ENCODE assay signal across 18 cellular contexts in the genomic region with DNA sequence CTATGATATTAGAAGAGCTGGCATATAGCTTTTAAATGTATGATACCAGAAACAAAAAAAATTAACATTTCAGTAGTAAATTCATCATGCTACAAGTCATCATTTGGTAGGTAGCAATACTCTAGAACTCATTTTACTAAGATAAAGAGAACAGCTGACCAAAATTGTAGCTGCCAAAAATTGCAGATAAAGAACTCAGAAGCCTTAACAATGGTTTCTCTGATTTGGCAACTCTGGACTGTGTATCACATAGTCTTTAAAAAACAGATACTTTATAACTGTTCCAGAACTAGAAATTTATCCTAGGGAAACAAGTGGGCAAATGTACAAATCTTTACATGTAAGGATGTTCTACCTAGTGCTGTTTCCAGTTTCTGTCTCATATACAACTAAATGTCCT. TPM values are rescaled to one million over a fixed set of nuclear protein-coding genes. Genes with fewer than 3 reads are reported as not detected.
A peak's percentile ranks its signal among the peaks of the same experiment; 100 is the strongest.
DNase-seq lines count a peak whose midpoint lies in the region; ATAC-seq and TF ChIP-seq lines count a peak whose summit lies in the region.
"Had no signal": no experiment of that assay in that cellular context is flagged by ENCODE, and none has a peak within 500 bp of the region (broad histone marks: within the 10 kb centered on the region; RNA-seq: fewer than 3 reads in every experiment).

No MANE protein-coding gene starts in this region.

- H3K36me3 ChIP-seq in cardiac muscle cell (peaks cover 61% of the 10 kb centered on the region), left ventricle myocardium inferior (peaks cover 66% of the 10 kb centered on the region), testis (ENCODE audit: low read depth, missing control alignments) (no peaks in the 10 kb centered on the region)

- POLR2A ChIA-PET in activated CD8-positive, alpha-beta T cell treated with anti-CD3 and anti-CD28 coated beads for 36 hours (lab: Charles Lee): no interaction called here
- POLR2A ChIA-PET in activated CD8-positive, alpha-beta T cell treated with anti-CD3 and anti-CD28 coated beads, Interleukin-2, amount 10 ng/mL, durations not matched to agents 7 days and 5 days (lab: Charles Lee): no interaction called here

- peaks cover 3% of the 10 kb centered on the region for H3K4me1 ChIP-seq in cardiac muscle cell (ENCODE audit: low read depth)
- H3K4me1 ChIP-seq in left ventricle myocardium inferior: peaks cover 31% of the 10 kb centered on the region
- H3K4me1 ChIP-seq in testis: peaks cover 17% of the 10 kb centered on the region
- H3K4me1 ChIP-seq: A549 had no signal

- H3K9me3 Mint-ChIP-seq in activated CD8-positive, alpha-beta T cell treated with anti-CD3 and anti-CD28 coated beads for 36 hours: no peaks in the 10 kb centered on the region
- no peaks in the 10 kb centered on the region for H3K9me3 Mint-ChIP-seq in activated CD8-positive, alpha-beta T cell treated with anti-CD3 and anti-CD28 coated beads, Interleukin-2, amount 10 ng/mL, durations not matched to agents 7 days and 5 days (ENCODE audit: insufficient read depth)
- H3K9me3 Mint-ChIP-seq: CD14-positive monocyte; CD4-positive, alpha-beta memory T cell had no signal

- no peaks in the 10 kb centered on the region for H3K27me3 Mint-ChIP-seq in activated CD8-positive, alpha-beta T cell treated with anti-CD3 and anti-CD28 coated beads for 36 hours
- no peaks in the 10 kb centered on the region for H3K27me3 Mint-ChIP-seq in activated CD8-positive, alpha-beta T cell treated with anti-CD3 and anti-CD28 coated beads, Interleukin-2, amount 10 ng/mL, durations not matched to agents 7 days and 5 days (ENCODE audit: low read depth)
- H3K27me3 Mint-ChIP-seq: CD4-positive, alpha-beta memory T cell had no signal

- no peaks in the 10 kb centered on the region for H3K4me1 Mint-ChIP-seq in activated CD8-positive, alpha-beta T cell treated with anti-CD3 and anti-CD28 coated beads for 36 hours (ENCODE audit: low read depth)
- H3K4me1 Mint-ChIP-seq in activated CD8-positive, alpha-beta T cell treated with anti-CD3 and anti-CD28 coated beads, Interleukin-2, amount 10 ng/mL, durations not matched to agents 7 days and 5 days (ENCODE audit: low read depth): peaks cover 3% of the 10 kb centered on the region

- CTCF ChIA-PET in activated CD8-positive, alpha-beta T cell treated with anti-CD3 and anti-CD28 coated beads for 36 hours (lab: Charles Lee): interaction anchor here (1.9 to 2.0 kb wide), 2 partner anchors 10 to 180 kb away, joined by 7 read pairs; no protein-coding TSS in a partner anchor
- CTCF ChIA-PET in activated CD8-positive, alpha-beta T cell treated with anti-CD3 and anti-CD28 coated beads, Interleukin-2, amount 10 ng/mL, durations not matched to agents 7 days and 5 days (lab: Charles Lee): interaction anchor here (1.2 kb wide), 1 partner anchor 79 kb away, joined by 4 read pairs; no protein-coding TSS in a partner anchor

- intact Hi-C loops in activated CD8-positive, alpha-beta T cell treated with anti-CD3 and anti-CD28 coated beads for 36 hours (cut with micrococcal nuclease): no loop called here
- intact Hi-C loops in left ventricle myocardium inferior (cut with micrococcal nuclease): no loop called here
- intact Hi-C loops in testis (cut with DNase I; ENCODE audit: low total_unique reads): no loop called here

- no peaks in the 10 kb centered on the region for H3K9me3 ChIP-seq in cardiac muscle cell (ENCODE audit: low read depth)
- no peaks in the 10 kb centered on the region for H3K9me3 ChIP-seq in left ventricle myocardium inferior (replicated peaks)
- no peaks in the 10 kb centered on the region for H3K9me3 ChIP-seq in testis
- H3K9me3 ChIP-seq: A549, BLaER1, HAP-1 had no signal

- peaks cover 35% of the 10 kb centered on the region for H3K36me3 Mint-ChIP-seq in activated CD8-positive, alpha-beta T cell treated with anti-CD3 and anti-CD28 coated beads for 36 hours (ENCODE audit: low read depth)
- H3K36me3 Mint-ChIP-seq in activated CD8-positive, alpha-beta T cell treated with anti-CD3 and anti-CD28 coated beads, Interleukin-2, amount 10 ng/mL, durations not matched to agents 7 days and 5 days (ENCODE audit: low read depth): peaks cover 40% of the 10 kb centered on the region

- TF ChIP-seq CTCF in activated CD8-positive, alpha-beta T cell treated with anti-CD3 and anti-CD28 coated beads for 36 hours (IDR thresholded peaks at IDR 0.05): no peak
- TF ChIP-seq CTCF in cardiac muscle cell (IDR thresholded peaks at IDR 0.05; ENCODE audit: low read depth, low read length): no peak
- no peak for TF ChIP-seq CTCF in left ventricle myocardium inferior (IDR thresholded peaks at IDR 0.05; ENCODE audit: borderline replicate concordance)
- no peak for TF ChIP-seq CTCF in fibroblast of the aortic adventitia (IDR thresholded peaks at IDR 0.05; ENCODE audit: insufficient read depth, low read length)
- TF ChIP-seq CTCF in testis (IDR thresholded peaks at IDR 0.05): no peak

- TF ChIP-seq POLR2A in testis (IDR thresholded peaks at IDR 0.05): no peak

- H3K4me3 Mint-ChIP-seq in activated CD8-positive, alpha-beta T cell treated with anti-CD3 and anti-CD28 coated beads for 36 hours: no peak overlapping the region
- no peak overlapping the region for H3K4me3 Mint-ChIP-seq in activated CD8-positive, alpha-beta T cell treated with anti-CD3 and anti-CD28 coated beads, Interleukin-2, amount 10 ng/mL, durations not matched to agents 7 days and 5 days
- H3K4me3 Mint-ChIP-seq: CD14-positive monocyte had no signal

- peak overlapping the region; percentile 25 for H3K27ac ChIP-seq in cardiac muscle cell
- no peak overlapping the region for H3K27ac ChIP-seq in left ventricle myocardium inferior (replicated peaks)
- H3K27ac ChIP-seq in testis: peak overlapping the region; percentile 41 to 65
- H3K27ac ChIP-seq: 22Rv1, A549, BLaER1, GM23248 had no signal

- no peak overlapping the region for H3K4me3 ChIP-seq in cardiac muscle cell
- no peak overlapping the region for H3K4me3 ChIP-seq in left ventricle myocardium inferior
- no peak overlapping the region for H3K4me3 ChIP-seq in fibroblast of the aortic adventitia (ENCODE audit: low read depth, low read length)
- H3K4me3 ChIP-seq in testis: no peak overlapping the region
- H3K4me3 ChIP-seq: A549, BLaER1, GM23248, HAP-1 had no signal

- no peaks in the 10 kb centered on the region for H3K27me3 ChIP-seq in cardiac muscle cell
- no peaks in the 10 kb centered on the region for H3K27me3 ChIP-seq in left ventricle myocardium inferior (ENCODE audit: low read depth)
- H3K27me3 ChIP-seq in testis: no peaks in the 10 kb centered on the region
- H3K27me3 ChIP-seq: BLaER1 had no signal

- no peak for ATAC-seq in activated CD8-positive, alpha-beta T cell treated with anti-CD3 and anti-CD28 coated beads for 36 hours
- ATAC-seq in activated CD8-positive, alpha-beta T cell treated with anti-CD3 and anti-CD28 coated beads, Interleukin-2, amount 10 ng/mL, durations not matched to agents 7 days and 5 days: no peak
- ATAC-seq in GM18502 (IDR thresholded peaks at IDR 0.05; ENCODE audit: poor library complexity, unreplicated experiment) (no peak), GM18498 (IDR thresholded peaks at IDR 0.05; ENCODE audit: unreplicated experiment) (no peak)
- ATAC-seq: A549 had no signal

- peak overlapping the region; percentile 16 for H3K27ac Mint-ChIP-seq in activated CD8-positive, alpha-beta T cell treated with anti-CD3 and anti-CD28 coated beads for 36 hours
- no peak overlapping the region for H3K27ac Mint-ChIP-seq in activated CD8-positive, alpha-beta T cell treated with anti-CD3 and anti-CD28 coated beads, Interleukin-2, amount 10 ng/mL, durations not matched to agents 7 days and 5 days

- no peak for DNase-seq in activated CD8-positive, alpha-beta T cell treated with anti-CD3 and anti-CD28 coated beads for 36 hours
- no peak for DNase-seq in activated CD8-positive, alpha-beta T cell treated with anti-CD3 and anti-CD28 coated beads, Interleukin-2, amount 10 ng/mL, durations not matched to agents 7 days and 5 days
- peak in 1 of 2 donors; percentile 77 for DNase-seq in cardiac muscle cell (ENCODE audit: low read depth in 1 of 2, low spot score in 1 of 2)
- no peak for DNase-seq in left ventricle myocardium inferior
- peak; percentile 86 for DNase-seq in fibroblast of the aortic adventitia (ENCODE audit: low read depth)
- DNase-seq in testis: no peak
- DNase-seq: CD4-positive, alpha-beta memory T cell; DMS153; DMS79 treated with DMSO at 0.1 percent for 48 hours; GF-D8; GM23248 had no signal

RNA-seq across cellular contexts. Expression of gene ZFR, which starts 33.9 kb away (rescaled TPM):
- total RNA-seq in activated CD8-positive, alpha-beta T cell treated with anti-CD3 and anti-CD28 coated beads for 36 hours: 10 to 100 TPM; 56.8 to 59.2 TPM
- total RNA-seq in activated CD8-positive, alpha-beta T cell treated with anti-CD3 and anti-CD28 coated beads, Interleukin-2, amount 10 ng/mL, durations not matched to agents 7 days and 5 days: 10 to 100 TPM; 46.3 to 48.7 TPM
- total RNA-seq in cardiac muscle cell (56.4 and 75.6 TPM in 2 replicates), left ventricle myocardium inferior (60.3 TPM), fibroblast of the aortic adventitia (ENCODE audit: low replicate concordance) (61.2 and 118 TPM in 2 replicates), testis (100 to 1,000 TPM in 1 of 2 donors, 10 to 100 TPM in 1; 97.2 to 112 TPM)
- polyA plus RNA-seq in cardiac muscle cell (66.5 and 105 TPM in 2 replicates), testis (ENCODE audit: insufficient read depth, low read depth, low replicate concordance) (77.1 TPM)
